22 cellular contexts compared by ENCODE assay signal in genomic region chr18:28559511-28559910, GRCh38.
"Had no signal": no experiment of that assay in that cellular context is flagged by ENCODE, and none has a peak within 500 bp of the region (broad histone marks: within the 10 kb centered on the region; RNA-seq: fewer than 3 reads in every experiment).

No MANE protein-coding gene starts in this region.

- H3K4me3 ChIP-seq: body of pancreas, esophagus muscularis mucosa, left ventricle myocardium inferior, prostate gland, smooth muscle cell had no signal

- H3K4me2 ChIP-seq: smooth muscle cell had no signal

- H3K27me3 ChIP-seq: body of pancreas, esophagus muscularis mucosa had no signal

- H3K9me3 ChIP-seq: body of pancreas, esophagus muscularis mucosa, prostate gland had no signal

- H3K36me3 ChIP-seq: esophagus muscularis mucosa, left ventricle myocardium inferior, prostate gland had no signal

- ATAC-seq: activated CD8-positive, alpha-beta T cell treated with anti-CD3 and anti-CD28 coated beads, Interleukin-2, amount 10 ng/mL, durations not matched to agents 7 days and 5 days; body of pancreas; right cardiac atrium had no signal

- DNase-seq: activated CD4-positive, alpha-beta T cell treated with anti-CD3 and anti-CD28 coated beads, Interleukin-2, amount 10 ng/mL, durations not matched to agents 24 days and 14 days; activated CD4-positive, CD25-positive, alpha-beta regulatory T cell; activated CD8-positive, alpha-beta memory T cell treated with anti-CD3 and anti-CD28 coated beads, Interleukin-2, amount 50 U/mL, for 4 hours; activated CD8-positive, alpha-beta T cell treated with anti-CD3 and anti-CD28 coated beads, Interleukin-2, amount 10 ng/mL, durations not matched to agents 7 days and 5 days; activated gamma-delta T cell; activated T-cell treated with anti-CD3 and anti-CD28 coated beads, Interleukin-2, amount 50 U/mL, for 48 hours; amniotic stem cell; body of pancreas; caudate nucleus; glutamatergic neuron; left ventricle myocardium inferior; nephron progenitor cell; right cardiac atrium; stimulated activated CD4-positive, alpha-beta T cell treated with anti-CD3 and anti-CD28 coated beads, Interleukin-4, amount 100 ng/mL, for 4 hours; stimulated activated CD8-positive, alpha-beta memory T cell treated with anti-CD3 and anti-CD28 coated beads, Interleukin-4, amount 100 ng/mL, for 48 hours; stimulated activated naive CD4-positive, alpha-beta T cell treated with Interleukin-2 at 50 U/mL for 16 hours; trophoblast cell had no signal

- FAIRE-seq: colon, endometrium had no signal

- H3K27ac ChIP-seq: body of pancreas, esophagus muscularis mucosa, left ventricle myocardium inferior, prostate gland had no signal

- H3K4me1 ChIP-seq: body of pancreas, esophagus muscularis mucosa, left ventricle myocardium inferior, prostate gland had no signal
